Comparison of ENCODE assay signal across 1 cellular context in the genomic region with DNA sequence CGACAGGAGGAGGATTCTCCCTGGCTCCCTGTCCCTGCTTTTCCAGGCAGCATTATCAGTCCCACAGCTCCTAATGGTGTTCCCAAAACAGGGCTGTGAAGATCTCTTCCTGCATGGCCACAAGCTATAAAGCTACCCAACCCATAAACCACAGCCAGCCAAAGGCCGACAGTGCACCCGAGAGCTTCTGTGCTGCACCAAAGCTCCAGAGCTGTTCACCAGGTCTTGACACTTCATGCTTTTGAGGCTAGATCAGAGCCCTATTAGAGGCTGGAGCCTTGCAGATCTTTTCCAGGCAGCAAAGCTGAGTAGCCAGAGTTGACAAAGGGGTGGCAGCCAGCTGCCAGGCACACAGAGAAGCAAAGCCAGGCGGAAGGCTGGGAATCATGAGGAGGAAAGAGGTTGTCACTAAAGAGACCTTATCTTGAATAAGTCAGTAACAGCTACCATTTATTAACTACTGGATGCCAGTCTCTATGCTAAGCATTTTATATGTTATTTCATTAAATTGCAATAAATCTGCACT.
TF ChIP-seq lines count a peak whose summit lies in the region.

No MANE protein-coding gene starts in this region.

TF ChIP-seq in SK-N-SH treated with all-trans-retinoic acid at 6 μM for 48 hours, 23 proteins besides CTCF, POLR2A, EP300 and RAD21 (continued from another document):
- no peak for TF ChIP-seq TSHZ2 (CRISPR knock-in tag; IDR thresholded peaks at IDR 0.05)
